In genomic region chr16:84947996-84948854, GRCh38 we compare ENCODE assay signal across 1 cellular context.
TF ChIP-seq lines count a peak whose summit lies in the region.

No MANE protein-coding gene starts in this region.

TF ChIP-seq in HepG2, 621 proteins besides CTCF, POLR2A, EP300 and RAD21 (continued from another document and continues in another):
- no peak for TF ChIP-seq AKNA (CRISPR knock-in tag; IDR thresholded peaks at IDR 0.05; ENCODE audit: borderline replicate concordance)
- no peak for TF ChIP-seq ZSCAN5A (CRISPR knock-in tag; IDR thresholded peaks at IDR 0.05; ENCODE audit: borderline replicate concordance)
- no peak for TF ChIP-seq MBD4 (IDR thresholded peaks at IDR 0.05; ENCODE audit: borderline replicate concordance, low read length)
- TF ChIP-seq ATM (IDR thresholded peaks at IDR 0.05; ENCODE audit: borderline replicate concordance) = no peak
- TF ChIP-seq MAZ (IDR thresholded peaks at IDR 0.05; ENCODE audit: borderline replicate concordance, low read depth, low read length) = no peak
- TF ChIP-seq MAZ (CRISPR knock-in tag; IDR thresholded peaks at IDR 0.05; ENCODE audit: low read depth) = 0 out of 2 replicates have a peak, but pooled peaks have one; percentile 39
- TF ChIP-seq TFDP1 (CRISPR knock-in tag; IDR thresholded peaks at IDR 0.05; ENCODE audit: borderline replicate concordance) = peak; percentile 12; the same call in 1 of the 2 replicates
- no peak for TF ChIP-seq BATF2 (CRISPR knock-in tag; IDR thresholded peaks at IDR 0.05)
- no peak for TF ChIP-seq MXI1 (IDR thresholded peaks at IDR 0.05; ENCODE audit: borderline replicate concordance, low read depth, low read length)
- no peak for TF ChIP-seq PLSCR1 (CRISPR knock-in tag; IDR thresholded peaks at IDR 0.05; ENCODE audit: borderline replicate concordance)
- TF ChIP-seq ZNF407 (CRISPR knock-in tag; IDR thresholded peaks at IDR 0.05; ENCODE audit: not compliant biosample characterization) = no peak
- TF ChIP-seq ASH2L (IDR thresholded peaks at IDR 0.05; ENCODE audit: insufficient read length, low read depth, low read length) = no peak
- TF ChIP-seq ZNF724P (CRISPR knock-in tag; IDR thresholded peaks at IDR 0.05; ENCODE audit: borderline replicate concordance) = 0 out of 2 replicates have a peak, but pooled peaks have one; percentile 34
- TF ChIP-seq ZNF800 (CRISPR knock-in tag; IDR thresholded peaks at IDR 0.05) = no peak
- TF ChIP-seq HOXA7 (CRISPR knock-in tag; IDR thresholded peaks at IDR 0.05) = no peak
- no peak for TF ChIP-seq ZNF589 (CRISPR knock-in tag; conservative IDR thresholded peaks at IDR 0.05)
- TF ChIP-seq ARID2 (CRISPR knock-in tag; IDR thresholded peaks at IDR 0.05; ENCODE audit: borderline replicate concordance) = no peak
- TF ChIP-seq HMGXB3 (CRISPR knock-in tag; IDR thresholded peaks at IDR 0.05; ENCODE audit: borderline replicate concordance) = no peak
- no peak for TF ChIP-seq SNRNP70 (IDR thresholded peaks at IDR 0.05; ENCODE audit: low read depth, low read length)
- no peak; the same call in 1 of the 2 replicates for TF ChIP-seq ZNF816 (CRISPR knock-in tag; IDR thresholded peaks at IDR 0.05; ENCODE audit: borderline replicate concordance)
- TF ChIP-seq ZNF850 (CRISPR knock-in tag; conservative IDR thresholded peaks at IDR 0.05) = no peak
- TF ChIP-seq PHF21A (CRISPR knock-in tag; IDR thresholded peaks at IDR 0.05) = peak; percentile 80
- TF ChIP-seq ZNF691 (CRISPR knock-in tag; IDR thresholded peaks at IDR 0.05; ENCODE audit: borderline replicate concordance, low read depth) = 0 out of 2 replicates have a peak, but pooled peaks have one; percentile 23
- peak; percentile 56; the same call in 1 of the 2 replicates for TF ChIP-seq MEIS1 (CRISPR knock-in tag; IDR thresholded peaks at IDR 0.05; ENCODE audit: borderline replicate concordance)
- TF ChIP-seq ZNF33A (CRISPR knock-in tag; IDR thresholded peaks at IDR 0.05; ENCODE audit: borderline replicate concordance) = no peak
- TF ChIP-seq MED1 (CRISPR knock-in tag; IDR thresholded peaks at IDR 0.05) = peak; percentile 83
